ENCODE assay signal across 17 cellular contexts in the genomic region with DNA sequence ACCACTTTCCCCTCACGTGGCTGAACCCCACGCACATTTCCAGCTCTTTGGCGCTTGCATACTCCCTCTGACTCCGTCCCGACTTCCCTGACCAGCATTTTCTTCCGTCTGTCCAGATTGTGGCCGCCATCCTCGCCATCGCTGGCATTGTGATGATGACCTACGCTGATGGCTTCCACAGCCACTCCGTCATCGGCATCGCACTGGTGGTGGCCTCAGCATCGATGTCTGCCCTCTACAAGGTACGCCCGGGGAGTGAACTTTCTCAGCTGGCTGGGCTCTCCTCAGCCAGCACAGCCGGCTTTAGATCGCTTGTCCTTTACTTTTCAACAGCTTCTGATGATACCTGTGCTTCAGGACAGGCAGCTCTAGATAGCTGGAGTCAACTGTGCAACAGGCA. TPM values are rescaled to one million over a fixed set of nuclear protein-coding genes. Genes with fewer than 3 reads are reported as not detected.
DNase-seq lines count a peak whose midpoint lies in the region; ATAC-seq lines count a peak whose summit lies in the region.
"Had no signal": no experiment of that assay in that cellular context is flagged by ENCODE, and none has a peak within 500 bp of the region (broad histone marks: within the 10 kb centered on the region; RNA-seq: fewer than 3 reads in every experiment).

No MANE protein-coding gene starts in this region.

- POLR2A ChIA-PET in activated CD4-positive, alpha-beta T cell treated with anti-CD3 and anti-CD28 coated beads for 36 hours (lab: Charles Lee) = interaction anchor here (0.6 kb wide), 1 partner anchor 97 kb away, joined by 3 read pairs; no protein-coding TSS in a partner anchor
- POLR2A ChIA-PET in CD4-positive, alpha-beta memory T cell (lab: Charles Lee; ENCODE audit: partially characterized antibody) = interaction anchor here (1.1 kb wide), 1 partner anchor 9 kb away, joined by 3 read pairs; no protein-coding TSS in a partner anchor

- no peaks in the 10 kb centered on the region for H3K36me3 ChIP-seq in CD4-positive, alpha-beta memory T cell (ENCODE audit: insufficient read depth, low read length)

- CTCF ChIA-PET in activated CD4-positive, alpha-beta T cell treated with anti-CD3 and anti-CD28 coated beads for 36 hours (lab: Charles Lee) = interaction anchor here (1.1 to 4.2 kb wide), 2 partner anchors 10 to 108 kb away, joined by 3 to 26 read pairs; no protein-coding TSS in a partner anchor
- CTCF ChIA-PET in CD4-positive, alpha-beta memory T cell (lab: Charles Lee; ENCODE audit: partially characterized antibody) = interaction anchor here (1.2 to 2.6 kb wide), 2 partner anchors 8 to 10 kb away, joined by 4 to 10 read pairs; no protein-coding TSS in a partner anchor

- no peaks in the 10 kb centered on the region for H3K9me3 ChIP-seq in CD4-positive, alpha-beta memory T cell (ENCODE audit: control insufficient read depth in 1 of 2, low read length in 2 of 2)

- no peak overlapping the region for H3K27ac ChIP-seq in CD4-positive, alpha-beta memory T cell (ENCODE audit: low read depth, low read length)
- H3K27ac ChIP-seq: 22Rv1 had no signal

- no peak overlapping the region for H3K4me3 Mint-ChIP-seq in activated CD4-positive, alpha-beta T cell treated with anti-CD3 and anti-CD28 coated beads for 36 hours
- peak overlapping the region in 2 of 8 donors; percentile 8 to 53 for H3K4me3 Mint-ChIP-seq in CD4-positive, alpha-beta memory T cell
- peak overlapping the region; percentile 59 for H3K4me3 Mint-ChIP-seq in activated naive CD8-positive, alpha-beta T cell
- peak overlapping the region in 1 of 5 donors; percentile 37 for H3K4me3 Mint-ChIP-seq in immature natural killer cell

- H3K4me3 ChIP-seq in CD4-positive, alpha-beta memory T cell (ENCODE audit: low read length in 2 of 2) = no peak overlapping the region

- H3K27me3 ChIP-seq in CD4-positive, alpha-beta memory T cell (ENCODE audit: insufficient read depth, low read length) = no peaks in the 10 kb centered on the region

- H3K27ac Mint-ChIP-seq in activated CD4-positive, alpha-beta T cell treated with anti-CD3 and anti-CD28 coated beads for 36 hours = peak overlapping the region; percentile 69
- peak overlapping the region in 4 of 7 donors; percentile 94 to 97 (median 96) for H3K27ac Mint-ChIP-seq in CD4-positive, alpha-beta memory T cell
- H3K27ac Mint-ChIP-seq in activated naive CD8-positive, alpha-beta T cell = peak overlapping the region; percentile 93
- peak overlapping the region in 5 of 6 donors; percentile 67 to 98 (median 93) for H3K27ac Mint-ChIP-seq in immature natural killer cell

- peaks cover 55% of the 10 kb centered on the region for H3K4me1 Mint-ChIP-seq in activated CD4-positive, alpha-beta T cell treated with anti-CD3 and anti-CD28 coated beads for 36 hours
- H3K4me1 Mint-ChIP-seq in CD4-positive, alpha-beta memory T cell = peaks cover 0 to 71% (median 20%) of the 10 kb centered on the region in 4 donors
- H3K4me1 Mint-ChIP-seq in activated naive CD8-positive, alpha-beta T cell (ENCODE audit: low read depth) = peaks cover 60% of the 10 kb centered on the region
- peaks cover 49 to 53% of the 10 kb centered on the region in 2 donors for H3K4me1 Mint-ChIP-seq in immature natural killer cell

- H3K27me3 Mint-ChIP-seq in activated CD4-positive, alpha-beta T cell treated with anti-CD3 and anti-CD28 coated beads for 36 hours = peaks cover 1% of the 10 kb centered on the region
- H3K27me3 Mint-ChIP-seq in CD4-positive, alpha-beta memory T cell = peaks cover 7 to 22% of the 10 kb centered on the region in 2 donors
- peaks cover 2% of the 10 kb centered on the region for H3K27me3 Mint-ChIP-seq in activated naive CD8-positive, alpha-beta T cell
- H3K27me3 Mint-ChIP-seq in immature natural killer cell (ENCODE audit: low read depth in 3 of 3) = peaks cover 2 to 7% (median 4%) of the 10 kb centered on the region in 3 donors

- intact Hi-C loops in activated CD4-positive, alpha-beta T cell treated with anti-CD3 and anti-CD28 coated beads for 36 hours (cut with DNase I, micrococcal nuclease) = loop anchor here in 1 of 2 experiments (5.0 kb wide), 1 partner anchor 291 kb away; no protein-coding TSS in a partner anchor
- intact Hi-C loops in CD4-positive, alpha-beta memory T cell (cut with micrococcal nuclease) = no loop called here

- H3K9me3 Mint-ChIP-seq in activated CD4-positive, alpha-beta T cell treated with anti-CD3 and anti-CD28 coated beads for 36 hours (ENCODE audit: low read depth) = no peaks in the 10 kb centered on the region
- no peaks in the 10 kb centered on the region for H3K9me3 Mint-ChIP-seq in CD4-positive, alpha-beta memory T cell
- no peaks in the 10 kb centered on the region for H3K9me3 Mint-ChIP-seq in activated naive CD8-positive, alpha-beta T cell (ENCODE audit: low read depth)
- H3K9me3 Mint-ChIP-seq in immature natural killer cell = no peaks in the 10 kb centered on the region

- DNase-seq in activated CD4-positive, alpha-beta T cell treated with anti-CD3 and anti-CD28 coated beads for 36 hours = no peak
- no peak for DNase-seq in activated CD4-positive, alpha-beta T cell treated with anti-CD3 and anti-CD28 coated beads, Interleukin-2, amount 50 U/mL, for 1 hour
- DNase-seq in CD4-positive, alpha-beta memory T cell = no peak
- DNase-seq in immature natural killer cell = no peak
- no peak for DNase-seq in activated CD4-positive, CD25-positive, alpha-beta regulatory T cell (lab: John Stamatoyannopoulos, UW)
- DNase-seq in NCI-H82 treated with DMSO at 0.1 percent for 48 hours (lab: John Stamatoyannopoulos, UW; ENCODE audit: unreplicated experiment) = no peak
- no peak for DNase-seq in foreskin melanocyte
- DNase-seq: AML-193, DMS53, GOT3, Kasumi-1, MM.1S, NCI-H1092 treated with DMSO at 0.1 percent for 48 hours, OCI-M1, SHP77 had no signal

- no peak for ATAC-seq in activated CD4-positive, alpha-beta T cell treated with anti-CD3 and anti-CD28 coated beads for 36 hours

- H3K4me1 ChIP-seq in CD4-positive, alpha-beta memory T cell (ENCODE audit: insufficient read depth, low read length) = peaks cover 60% of the 10 kb centered on the region

- H3K36me3 Mint-ChIP-seq in activated CD4-positive, alpha-beta T cell treated with anti-CD3 and anti-CD28 coated beads for 36 hours (ENCODE audit: low read depth) = no peaks in the 10 kb centered on the region
- H3K36me3 Mint-ChIP-seq in CD4-positive, alpha-beta memory T cell = peaks cover 0 to 4% of the 10 kb centered on the region in 2 donors
- peaks cover 2% of the 10 kb centered on the region for H3K36me3 Mint-ChIP-seq in activated naive CD8-positive, alpha-beta T cell
- no peaks in the 10 kb centered on the region for H3K36me3 Mint-ChIP-seq in immature natural killer cell

RNA-seq across cellular contexts. Expression of gene COA6, which starts 56.8 kb away (rescaled TPM):
- total RNA-seq in activated CD4-positive, alpha-beta T cell treated with anti-CD3 and anti-CD28 coated beads for 36 hours = 10 to 100 TPM; 56.5 to 69.5 TPM
- 10 to 100 TPM; 18.5 to 21.8 TPM for total RNA-seq in CD4-positive, alpha-beta memory T cell
- polyA plus RNA-seq in CD4-positive, alpha-beta memory T cell = 10 to 100 TPM; 52.3 to 55.3 TPM
- polyA plus RNA-seq in immature natural killer cell = 10 to 100 TPM; 20.3 to 41.0 (median 34.8) TPM
